9 cellular contexts compared by ENCODE assay signal in genomic region chr3:23950303-23950702, GRCh38. TPM values are rescaled to one million over a fixed set of nuclear protein-coding genes. Genes with fewer than 3 reads are reported as not detected.
DNase-seq lines count a peak whose midpoint lies in the region; ATAC-seq and TF ChIP-seq lines count a peak whose summit lies in the region.
"Had no signal": no experiment of that assay in that cellular context is flagged by ENCODE, and none has a peak within 500 bp of the region (broad histone marks: within the 10 kb centered on the region; RNA-seq: fewer than 3 reads in every experiment).

No MANE protein-coding gene starts in this region.

- no peaks in the 10 kb centered on the region for H3K36me3 ChIP-seq in brain microvascular endothelial cell (replicated peaks)

- ATAC-seq in GM18858 (IDR thresholded peaks at IDR 0.05; ENCODE audit: unreplicated experiment) (peak; percentile 23), HG02623 (IDR thresholded peaks at IDR 0.05; ENCODE audit: unreplicated experiment) (peak; percentile 11)
- no peak for ATAC-seq in natural killer cell treated with Interleukin-12 subunit alpha and Interleukin-12 subunit beta and Interleukin-15 and Interleukin-18, amount 100 ng/mL, for 72 hours

- no peak for DNase-seq in T-helper 2 cell treated with Interferon-gamma antibody and Interleukin-4, amounts not matched to agents 5 μg/mL and 100 μg/mL, for 36 hours (ENCODE audit: low spot score)
- DNase-seq in natural killer cell treated with Interleukin-12 subunit alpha and Interleukin-12 subunit beta and Interleukin-15 and Interleukin-18, amount 100 ng/mL, for 72 hours (ENCODE audit: low spot score), result no peak
- DNase-seq in brain microvascular endothelial cell (no peak), amygdala (lab: John Stamatoyannopoulos, UW) (no peak), DMS53 (lab: John Stamatoyannopoulos, UW) (no peak), H4 (ENCODE audit: low spot score) (no peak)
- DNase-seq: NCI-H510A had no signal

- H3K4me1 Mint-ChIP-seq in T-helper 2 cell treated with Interferon-gamma antibody and Interleukin-4, amounts not matched to agents 5 μg/mL and 100 μg/mL, for 36 hours (ENCODE audit: low read depth), result peaks cover 18% of the 10 kb centered on the region
- peaks cover 35 to 41% of the 10 kb centered on the region in 2 donors for H3K4me1 Mint-ChIP-seq in natural killer cell treated with Interleukin-12 subunit alpha and Interleukin-12 subunit beta and Interleukin-15 and Interleukin-18, amount 100 ng/mL, for 72 hours (ENCODE audit: low read depth in 2 of 2)

- no peaks in the 10 kb centered on the region for H3K9me3 Mint-ChIP-seq in T-helper 2 cell treated with Interferon-gamma antibody and Interleukin-4, amounts not matched to agents 5 μg/mL and 100 μg/mL, for 36 hours
- no peaks in the 10 kb centered on the region for H3K9me3 Mint-ChIP-seq in natural killer cell treated with Interleukin-12 subunit alpha and Interleukin-12 subunit beta and Interleukin-15 and Interleukin-18, amount 100 ng/mL, for 72 hours

- no peak overlapping the region for H3K27ac ChIP-seq in brain microvascular endothelial cell

- peak overlapping the region; percentile 77 for H3K4me3 Mint-ChIP-seq in T-helper 2 cell treated with Interferon-gamma antibody and Interleukin-4, amounts not matched to agents 5 μg/mL and 100 μg/mL, for 36 hours
- H3K4me3 Mint-ChIP-seq in natural killer cell treated with Interleukin-12 subunit alpha and Interleukin-12 subunit beta and Interleukin-15 and Interleukin-18, amount 100 ng/mL, for 72 hours, result peak overlapping the region; percentile 66

- H3K27ac Mint-ChIP-seq in T-helper 2 cell treated with Interferon-gamma antibody and Interleukin-4, amounts not matched to agents 5 μg/mL and 100 μg/mL, for 36 hours, result peak overlapping the region; percentile 68
- H3K27ac Mint-ChIP-seq in natural killer cell treated with Interleukin-12 subunit alpha and Interleukin-12 subunit beta and Interleukin-15 and Interleukin-18, amount 100 ng/mL, for 72 hours, result peak overlapping the region; percentile 61 to 90

- H3K4me3 ChIP-seq in brain microvascular endothelial cell (ENCODE audit: low read depth, low read length), result no peak overlapping the region

- peaks cover 2% of the 10 kb centered on the region for H3K27me3 Mint-ChIP-seq in T-helper 2 cell treated with Interferon-gamma antibody and Interleukin-4, amounts not matched to agents 5 μg/mL and 100 μg/mL, for 36 hours (ENCODE audit: low read depth)
- no peaks in the 10 kb centered on the region for H3K27me3 Mint-ChIP-seq in natural killer cell treated with Interleukin-12 subunit alpha and Interleukin-12 subunit beta and Interleukin-15 and Interleukin-18, amount 100 ng/mL, for 72 hours

- no peak for TF ChIP-seq CTCF in brain microvascular endothelial cell (IDR thresholded peaks at IDR 0.05; ENCODE audit: low read depth, low read length, missing control alignments)

- H3K27me3 ChIP-seq in brain microvascular endothelial cell (replicated peaks), result no peaks in the 10 kb centered on the region

- in situ Hi-C loops in brain microvascular endothelial cell (cut with HindIII; ENCODE audit: low pct_ligation_motif_present, low sequenced_read_pairs), result no loop called here

- H3K36me3 Mint-ChIP-seq in T-helper 2 cell treated with Interferon-gamma antibody and Interleukin-4, amounts not matched to agents 5 μg/mL and 100 μg/mL, for 36 hours (ENCODE audit: low read depth), result no peaks in the 10 kb centered on the region
- no peaks in the 10 kb centered on the region for H3K36me3 Mint-ChIP-seq in natural killer cell treated with Interleukin-12 subunit alpha and Interleukin-12 subunit beta and Interleukin-15 and Interleukin-18, amount 100 ng/mL, for 72 hours

RNA-seq across cellular contexts. Expression of gene NR1D2, which starts 5.2 kb away (rescaled TPM):
- total RNA-seq in natural killer cell treated with Interleukin-12 subunit alpha and Interleukin-12 subunit beta and Interleukin-15 and Interleukin-18, amount 100 ng/mL, for 72 hours, result 1 to 10 TPM; 4.2 to 5.2 TPM
- 17.7 and 20.2 TPM in 2 replicates for total RNA-seq in H4 (2014; rRNA removed; shearing (Covaris generic))

RNA-seq across cellular contexts. Expression of gene RPL15, which starts 33.4 kb away (rescaled TPM):
- total RNA-seq in natural killer cell treated with Interleukin-12 subunit alpha and Interleukin-12 subunit beta and Interleukin-15 and Interleukin-18, amount 100 ng/mL, for 72 hours, result 1,000 to 10,000 TPM; 1,150 to 1,334 TPM
- total RNA-seq in H4 (2014; rRNA removed; shearing (Covaris generic)), result 2,293 and 2,465 TPM in 2 replicates

RNA-seq across cellular contexts. Expression of gene NKIRAS1, which starts 33.5 kb away (rescaled TPM):
- total RNA-seq in natural killer cell treated with Interleukin-12 subunit alpha and Interleukin-12 subunit beta and Interleukin-15 and Interleukin-18, amount 100 ng/mL, for 72 hours, result 1 to 10 TPM; 4.9 to 6.7 TPM
- total RNA-seq in H4 (2014; rRNA removed; shearing (Covaris generic)), result 8.2 and 11.9 TPM in 2 replicates

Comparison
In these comparisons a context has a peak if more than half of its experiments do, and no peak if none do; other contexts are left out.
1. ATAC-seq: peak in GM18858 (single experiment) and HG02623 (single experiment); none in natural killer cell treated with Interleukin-12 subunit alpha and Interleukin-12 subunit beta and Interleukin-15 and Interleukin-18, amount 100 ng/mL, for 72 hours (0 of 2).